Comparison of ENCODE assay signal across 1 cellular context in genomic region chr20:50186151-50186885, GRCh38.
TF ChIP-seq lines count a peak whose summit lies in the region.

No MANE protein-coding gene starts in this region.

TF ChIP-seq in K562, 482 proteins besides CTCF, POLR2A, EP300 and RAD21 (continued from another document and continues in another):
- TF ChIP-seq ZNF518B (CRISPR knock-in tag; IDR thresholded peaks at IDR 0.05) = no peak
- 0 out of 2 replicates have a peak, but pooled peaks have one; percentile 35 for TF ChIP-seq BHLHE40 (IDR thresholded peaks at IDR 0.05; ENCODE audit: low read length)
- no peak for TF ChIP-seq CBX2 (IDR thresholded peaks at IDR 0.05; ENCODE audit: insufficient read depth, low read length, poor library complexity, severe bottlenecking)
- peak; percentile 81 for TF ChIP-seq CC2D1A (IDR thresholded peaks at IDR 0.05)
- no peak for TF ChIP-seq HLTF (IDR thresholded peaks at IDR 0.05)
- TF ChIP-seq ZNF239 (CRISPR knock-in tag; IDR thresholded peaks at IDR 0.05) = no peak
- no peak for TF ChIP-seq AFF1 (IDR thresholded peaks at IDR 0.05; ENCODE audit: low read depth in 1 of 2, partially characterized antibody in 2 of 2)
- TF ChIP-seq BRD9 (IDR thresholded peaks at IDR 0.05; ENCODE audit: low read depth, partially characterized antibody) = peak; percentile 74
- no peak for TF ChIP-seq RBM22 (IDR thresholded peaks at IDR 0.05; ENCODE audit: low read depth, low read length, poor library complexity, severe bottlenecking)
- TF ChIP-seq SIRT6 (IDR thresholded peaks at IDR 0.05; ENCODE audit: low read depth, low read length) = no peak
- TF ChIP-seq MYNN (IDR thresholded peaks at IDR 0.05) = peak; percentile 11; the same call in 1 of the 2 replicates
- no peak for TF ChIP-seq MYNN (CRISPR knock-in tag; IDR thresholded peaks at IDR 0.05)
- TF ChIP-seq MYC (IDR thresholded peaks at IDR 0.05; ENCODE audit: low read depth, low read length) = 0 out of 2 replicates have a peak, but pooled peaks have one; percentile 13
- TF ChIP-seq MYC (CRISPR knock-in tag; IDR thresholded peaks at IDR 0.05; ENCODE audit: borderline replicate concordance, low read depth) = no peak
- no peak for TF ChIP-seq ZNF586 (CRISPR knock-in tag; conservative IDR thresholded peaks at IDR 0.05)
- peak; percentile 43; the same call in 1 of the 2 replicates for TF ChIP-seq KLF16 (IDR thresholded peaks at IDR 0.05)
- 0 out of 2 replicates have a peak, but pooled peaks have one; percentile 45 for TF ChIP-seq ARID2 (IDR thresholded peaks at IDR 0.05)
- no peak for TF ChIP-seq SMAD1 (IDR thresholded peaks at IDR 0.05; ENCODE audit: low read depth, low read length, partially characterized antibody)
- TF ChIP-seq JUND (IDR thresholded peaks at IDR 0.05; ENCODE audit: borderline replicate concordance, low read depth, low read length) = peak; percentile 31; the same call in 1 of the 2 replicates
- no peak for TF ChIP-seq JUND (tag; IDR thresholded peaks at IDR 0.05; ENCODE audit: borderline replicate concordance, low read depth, low read length)
- TF ChIP-seq NRF1 (conservative IDR thresholded peaks at IDR 0.05 in 1 of 2, IDR thresholded peaks at IDR 0.05 in 1 of 2) = 0 out of 4 replicates have a peak, but pooled peaks of 1 of the 2 experiments have one; percentile 36
- peak; percentile 14; the same call in 1 of the 2 replicates for TF ChIP-seq L3MBTL2 (IDR thresholded peaks at IDR 0.05)
- peak in 1 of 2 experiments; percentile 39; a peak in 1 of 4 replicates for TF ChIP-seq FOXA3 (CRISPR knock-in tag; conservative IDR thresholded peaks at IDR 0.05 in 1 of 2, IDR thresholded peaks at IDR 0.05 in 1 of 2)
- TF ChIP-seq TEAD1 (CRISPR knock-in tag; IDR thresholded peaks at IDR 0.05) = no peak
- TF ChIP-seq GATAD2A (IDR thresholded peaks at IDR 0.05) = 0 out of 2 replicates have a peak, but pooled peaks have one; percentile 42
- TF ChIP-seq TEAD4 (IDR thresholded peaks at IDR 0.05; ENCODE audit: low read length) = 0 out of 2 replicates have a peak, but pooled peaks have one; percentile 16
- no peak for TF ChIP-seq TEAD4 (CRISPR knock-in tag; IDR thresholded peaks at IDR 0.05; ENCODE audit: borderline replicate concordance)
- TF ChIP-seq SP1 (CRISPR knock-in tag; IDR thresholded peaks at IDR 0.05) = peak; percentile 23; the same call in 1 of the 2 replicates
- TF ChIP-seq POLR2AphosphoS2 (IDR thresholded peaks at IDR 0.05; ENCODE audit: low read length) = no peak
- TF ChIP-seq ZBTB40 (IDR thresholded peaks at IDR 0.05) = no peak
- TF ChIP-seq ZBTB40 (CRISPR knock-in tag; IDR thresholded peaks at IDR 0.05) = no peak
- no peak for TF ChIP-seq TBP (optimal IDR thresholded peaks at IDR 0.05; ENCODE audit: low read depth, low read length)
- TF ChIP-seq TFAP4 (CRISPR knock-in tag; IDR thresholded peaks at IDR 0.05; ENCODE audit: borderline replicate concordance) = peak; percentile 57
- TF ChIP-seq RCOR1 (IDR thresholded peaks at IDR 0.05; ENCODE audit: borderline replicate concordance in 1 of 2, low read depth in 2 of 2, low read length in 2 of 2) = peak; percentile 26 to 57; a peak in 2 of 4 replicates
- no peak for TF ChIP-seq MCM5 (IDR thresholded peaks at IDR 0.05; ENCODE audit: low read depth)
- TF ChIP-seq ADNP (tag; IDR thresholded peaks at IDR 0.05) = no peak
- TF ChIP-seq E2F3 (CRISPR knock-in tag; IDR thresholded peaks at IDR 0.05) = no peak
- no peak for TF ChIP-seq GTF2B (IDR thresholded peaks at IDR 0.05; ENCODE audit: extremely low read depth, insufficient read length)
- TF ChIP-seq GATA2 (CRISPR knock-in tag; IDR thresholded peaks at IDR 0.05) = no peak
- peak; percentile 2 for TF ChIP-seq KDM5B (IDR thresholded peaks at IDR 0.05; ENCODE audit: insufficient replicate concordance, low read depth, low read length)
- TF ChIP-seq BCOR (IDR thresholded peaks at IDR 0.05) = peak; percentile 70; the same call in 1 of the 2 replicates
- no peak for TF ChIP-seq MBD2 (IDR thresholded peaks at IDR 0.05; ENCODE audit: borderline replicate concordance, low read depth)
- no peak for TF ChIP-seq PHF20 (IDR thresholded peaks at IDR 0.05; ENCODE audit: partially characterized antibody)
- TF ChIP-seq ZHX1 (conservative IDR thresholded peaks at IDR 0.05; ENCODE audit: low read length) = no peak
- 0 out of 2 replicates have a peak, but pooled peaks have one; percentile 49 for TF ChIP-seq CTBP1 (IDR thresholded peaks at IDR 0.05; ENCODE audit: borderline replicate concordance)
